Comparison of ENCODE assay signal across 1 cellular context in the genomic region with DNA sequence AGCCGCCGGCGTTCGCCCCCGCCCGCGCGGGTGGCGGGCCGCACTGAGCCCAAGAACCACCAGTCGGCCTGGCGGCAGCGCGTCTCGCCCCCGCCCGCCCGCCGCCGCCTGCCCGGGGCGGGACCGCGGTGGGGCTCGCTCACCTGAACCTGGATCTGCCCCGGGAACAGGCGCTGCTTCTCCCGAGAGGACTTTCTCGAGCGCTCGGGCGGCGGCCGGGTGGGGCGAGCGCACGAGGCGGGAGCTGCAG.
TF ChIP-seq lines count a peak whose summit lies in the region.

No MANE protein-coding gene starts in this region.

TF ChIP-seq in GM12878, 131 proteins besides CTCF, POLR2A, EP300 and RAD21 (continued from another document):
- TF ChIP-seq, protein P1, sequence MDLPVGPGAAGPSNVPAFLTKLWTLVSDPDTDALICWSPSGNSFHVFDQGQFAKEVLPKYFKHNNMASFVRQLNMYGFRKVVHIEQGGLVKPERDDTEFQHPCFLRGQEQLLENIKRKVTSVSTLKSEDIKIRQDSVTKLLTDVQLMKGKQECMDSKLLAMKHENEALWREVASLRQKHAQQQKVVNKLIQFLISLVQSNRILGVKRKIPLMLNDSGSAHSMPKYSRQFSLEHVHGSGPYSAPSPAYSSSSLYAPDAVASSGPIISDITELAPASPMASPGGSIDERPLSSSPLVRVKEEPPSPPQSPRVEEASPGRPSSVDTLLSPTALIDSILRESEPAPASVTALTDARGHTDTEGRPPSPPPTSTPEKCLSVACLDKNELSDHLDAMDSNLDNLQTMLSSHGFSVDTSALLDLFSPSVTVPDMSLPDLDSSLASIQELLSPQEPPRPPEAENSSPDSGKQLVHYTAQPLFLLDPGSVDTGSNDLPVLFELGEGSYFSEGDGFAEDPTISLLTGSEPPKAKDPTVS (IDR thresholded peaks at IDR 0.05; ENCODE audit: low read depth, low read length), result no peak
- no peak for TF ChIP-seq ZNF207 (IDR thresholded peaks at IDR 0.05; ENCODE audit: borderline replicate concordance)
- TF ChIP-seq, protein P2, sequence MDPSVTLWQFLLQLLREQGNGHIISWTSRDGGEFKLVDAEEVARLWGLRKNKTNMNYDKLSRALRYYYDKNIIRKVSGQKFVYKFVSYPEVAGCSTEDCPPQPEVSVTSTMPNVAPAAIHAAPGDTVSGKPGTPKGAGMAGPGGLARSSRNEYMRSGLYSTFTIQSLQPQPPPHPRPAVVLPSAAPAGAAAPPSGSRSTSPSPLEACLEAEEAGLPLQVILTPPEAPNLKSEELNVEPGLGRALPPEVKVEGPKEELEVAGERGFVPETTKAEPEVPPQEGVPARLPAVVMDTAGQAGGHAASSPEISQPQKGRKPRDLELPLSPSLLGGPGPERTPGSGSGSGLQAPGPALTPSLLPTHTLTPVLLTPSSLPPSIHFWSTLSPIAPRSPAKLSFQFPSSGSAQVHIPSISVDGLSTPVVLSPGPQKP (IDR thresholded peaks at IDR 0.05; ENCODE audit: low read depth, low read length), result no peak
- TF ChIP-seq, protein P3, sequence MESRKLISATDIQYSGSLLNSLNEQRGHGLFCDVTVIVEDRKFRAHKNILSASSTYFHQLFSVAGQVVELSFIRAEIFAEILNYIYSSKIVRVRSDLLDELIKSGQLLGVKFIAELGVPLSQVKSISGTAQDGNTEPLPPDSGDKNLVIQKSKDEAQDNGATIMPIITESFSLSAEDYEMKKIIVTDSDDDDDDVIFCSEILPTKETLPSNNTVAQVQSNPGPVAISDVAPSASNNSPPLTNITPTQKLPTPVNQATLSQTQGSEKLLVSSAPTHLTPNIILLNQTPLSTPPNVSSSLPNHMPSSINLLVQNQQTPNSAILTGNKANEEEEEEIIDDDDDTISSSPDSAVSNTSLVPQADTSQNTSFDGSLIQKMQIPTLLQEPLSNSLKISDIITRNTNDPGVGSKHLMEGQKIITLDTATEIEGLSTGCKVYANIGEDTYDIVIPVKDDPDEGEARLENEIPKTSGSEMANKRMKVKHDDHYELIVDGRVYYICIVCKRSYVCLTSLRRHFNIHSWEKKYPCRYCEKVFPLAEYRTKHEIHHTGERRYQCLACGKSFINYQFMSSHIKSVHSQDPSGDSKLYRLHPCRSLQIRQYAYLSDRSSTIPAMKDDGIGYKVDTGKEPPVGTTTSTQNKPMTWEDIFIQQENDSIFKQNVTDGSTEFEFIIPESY (IDR thresholded peaks at IDR 0.05), result no peak
- no peak for TF ChIP-seq SUPT20H (IDR thresholded peaks at IDR 0.05; ENCODE audit: borderline replicate concordance, control insufficient read depth, low read depth, low read length)
- TF ChIP-seq POU2F2 (IDR thresholded peaks at IDR 0.05; ENCODE audit: borderline replicate concordance, low read depth, low read length), result no peak
- no peak for TF ChIP-seq BRCA1 (IDR thresholded peaks at IDR 0.05; ENCODE audit: low read depth, low read length)
- TF ChIP-seq FOXK2 (IDR thresholded peaks at IDR 0.05), result no peak
- no peak for TF ChIP-seq EZH2 (IDR thresholded peaks at IDR 0.05; ENCODE audit: borderline replicate concordance, control insufficient read depth, low read depth, low read length)
- TF ChIP-seq FOS (IDR thresholded peaks at IDR 0.05; ENCODE audit: borderline replicate concordance, extremely low read depth, insufficient read length), result no peak
- TF ChIP-seq CHD2 (IDR thresholded peaks at IDR 0.05; ENCODE audit: borderline replicate concordance, low read depth, low read length), result no peak
- TF ChIP-seq TCF12 (IDR thresholded peaks at IDR 0.05; ENCODE audit: low read depth, low read length), result no peak; the same call in 1 of the 2 replicates
